Comparison of ENCODE assay signal across 10 cellular contexts in the genomic region with DNA sequence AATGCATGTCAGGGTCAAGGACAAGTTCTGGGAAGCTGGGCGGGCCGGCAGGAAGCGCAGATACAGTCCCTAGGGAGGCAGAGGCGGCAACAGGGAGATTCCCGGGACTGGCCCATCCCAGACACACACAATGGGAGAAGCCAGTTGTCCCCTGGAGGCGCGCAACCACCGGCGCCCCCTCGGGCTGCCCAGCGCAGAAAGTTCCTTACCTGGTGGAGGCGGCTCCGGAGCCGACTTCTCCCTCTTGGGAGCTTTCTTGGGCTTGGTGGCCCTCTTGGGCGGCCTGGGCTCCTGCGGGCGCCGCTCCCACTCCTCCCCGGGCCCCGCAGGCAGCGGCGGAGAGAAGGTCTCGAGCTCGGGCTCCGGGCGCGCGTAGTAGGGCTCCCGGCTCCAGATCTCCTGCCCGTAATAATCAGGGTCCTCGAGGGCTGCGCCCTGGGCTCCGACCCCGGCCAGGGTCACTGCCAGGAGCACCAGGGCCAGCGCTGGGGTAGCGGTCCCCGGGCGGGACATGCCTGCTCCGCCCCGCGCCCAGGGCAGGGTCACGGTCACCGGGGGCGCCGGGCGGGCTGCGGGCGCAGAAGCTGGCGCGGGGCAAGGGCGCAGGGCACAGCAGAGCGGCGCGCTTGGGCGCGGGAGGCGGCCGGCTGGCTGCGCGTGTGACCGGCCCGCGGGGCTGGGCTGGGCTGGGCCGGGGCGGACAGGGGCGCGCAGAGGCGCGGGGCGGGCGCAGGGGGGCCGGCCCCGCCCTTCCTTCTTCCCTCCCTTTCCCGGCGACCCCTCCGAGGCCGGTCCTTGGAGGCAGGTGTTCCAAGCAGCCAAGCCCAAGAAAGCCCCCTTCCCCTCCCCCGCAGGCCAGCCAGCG. TPM values are rescaled to one million over a fixed set of nuclear protein-coding genes. Genes with fewer than 3 reads are reported as not detected.
DNase-seq lines count a peak whose midpoint lies in the region; ATAC-seq and TF ChIP-seq lines count a peak whose summit lies in the region.
"Had no signal": no experiment of that assay in that cellular context is flagged by ENCODE, and none has a peak within 500 bp of the region (broad histone marks: within the 10 kb centered on the region; RNA-seq: fewer than 3 reads in every experiment).

A gene (minus strand): TSS at position 661 of the 865 bp plus-strand sequence. CDS start 148 bp downstream, at position 513.

- TF ChIP-seq CTCF in GM23338 (conservative IDR thresholded peaks at IDR 0.05; ENCODE audit: low read depth in 2 of 2): peak; percentile 12 to 13; a peak in 3 of 4 replicates
- TF ChIP-seq CTCF in lower lobe of right lung (IDR thresholded peaks at IDR 0.05): no peak

- H3K9me3 ChIP-seq in esophagus (ENCODE audit: control insufficient read depth in 2 of 2, insufficient read depth in 1 of 2, low read depth in 1 of 2, low read length in 1 of 2) (no peaks in the 10 kb centered on the region), lower lobe of right lung (no peaks in the 10 kb centered on the region)

- H2AFZ ChIP-seq in GM23338: peak within 1 kb of the TSS; percentile 99

- no peak within 1 kb of the TSS for H3K27ac ChIP-seq in GM23338 (ENCODE audit: low read depth)
- peak within 1 kb of the TSS; percentile 60 to 78 for H3K27ac ChIP-seq in esophagus (ENCODE audit: low read depth in 2 of 2, low read length in 1 of 2)
- H3K27ac ChIP-seq in lower lobe of right lung: peak within 1 kb of the TSS; percentile 46

- no peaks in the 10 kb centered on the region for H3K36me3 Mint-ChIP-seq in GM23338 (ENCODE audit: low read depth)
- no peaks in the 10 kb centered on the region for H3K36me3 Mint-ChIP-seq in stimulated activated memory B cell treated with anti-CD40 and anti-IgM and Interleukin-4, amounts not matched to agents 10 μg/mL and 1 μg/mL and 100 μg/mL, for 72 hours
- no peaks in the 10 kb centered on the region for H3K36me3 Mint-ChIP-seq in activated CD4-positive, alpha-beta T cell treated with anti-CD3 and anti-CD28 coated beads, Interleukin-2, amount 10 ng/mL, durations not matched to agents 7 days and 5 days (ENCODE audit: low read depth)

- H3K4me1 ChIP-seq in GM23338 (ENCODE audit: insufficient read depth): peaks cover 14% of the 10 kb centered on the region
- H3K4me1 ChIP-seq in esophagus (ENCODE audit: control insufficient read depth in 2 of 2, insufficient read depth in 2 of 2, low read length in 1 of 2): peaks cover 2 to 7% of the 10 kb centered on the region in 2 donors
- H3K4me1 ChIP-seq in lower lobe of right lung: no peaks in the 10 kb centered on the region

- WGBS in esophagus, 2 donors: 6 to 20% methylated on average over 59 to 79 of the region's 79 CpGs

- H3K9me3 Mint-ChIP-seq in GM23338: no peaks in the 10 kb centered on the region
- no peaks in the 10 kb centered on the region for H3K9me3 Mint-ChIP-seq in stimulated activated memory B cell treated with anti-CD40 and anti-IgM and Interleukin-4, amounts not matched to agents 10 μg/mL and 1 μg/mL and 100 μg/mL, for 72 hours
- H3K9me3 Mint-ChIP-seq in activated CD4-positive, alpha-beta T cell treated with anti-CD3 and anti-CD28 coated beads, Interleukin-2, amount 10 ng/mL, durations not matched to agents 7 days and 5 days: no peaks in the 10 kb centered on the region

- H3F3A ChIP-seq in GM23338 (replicated peaks; ENCODE audit: low read depth): no peaks in the 10 kb centered on the region; the same call in 1 of the 2 replicates

- peak within 1 kb of the TSS; percentile 89 for H3K4me2 ChIP-seq in GM23338

- H3K4me3 Mint-ChIP-seq in GM23338: peak within 1 kb of the TSS; percentile 77
- H3K4me3 Mint-ChIP-seq in stimulated activated memory B cell treated with anti-CD40 and anti-IgM and Interleukin-4, amounts not matched to agents 10 μg/mL and 1 μg/mL and 100 μg/mL, for 72 hours: no peak within 1 kb of the TSS
- H3K4me3 Mint-ChIP-seq in activated CD4-positive, alpha-beta T cell treated with anti-CD3 and anti-CD28 coated beads, Interleukin-2, amount 10 ng/mL, durations not matched to agents 7 days and 5 days: no peak within 1 kb of the TSS

- intact Hi-C loops in lower lobe of right lung (cut with DNase I): no loop called here

- H4K20me1 ChIP-seq in GM23338 (replicated peaks; ENCODE audit: insufficient read depth): no peaks in the 10 kb centered on the region

- H3K27me3 Mint-ChIP-seq in GM23338 (ENCODE audit: insufficient read depth, low read depth, poor library complexity): peaks cover 27% of the 10 kb centered on the region
- peaks cover 46% of the 10 kb centered on the region for H3K27me3 Mint-ChIP-seq in stimulated activated memory B cell treated with anti-CD40 and anti-IgM and Interleukin-4, amounts not matched to agents 10 μg/mL and 1 μg/mL and 100 μg/mL, for 72 hours
- peaks cover 16% of the 10 kb centered on the region for H3K27me3 Mint-ChIP-seq in activated CD4-positive, alpha-beta T cell treated with anti-CD3 and anti-CD28 coated beads, Interleukin-2, amount 10 ng/mL, durations not matched to agents 7 days and 5 days

- H3K4me1 Mint-ChIP-seq in GM23338: peaks cover 16% of the 10 kb centered on the region
- H3K4me1 Mint-ChIP-seq in stimulated activated memory B cell treated with anti-CD40 and anti-IgM and Interleukin-4, amounts not matched to agents 10 μg/mL and 1 μg/mL and 100 μg/mL, for 72 hours: peaks cover 6% of the 10 kb centered on the region
- H3K4me1 Mint-ChIP-seq in activated CD4-positive, alpha-beta T cell treated with anti-CD3 and anti-CD28 coated beads, Interleukin-2, amount 10 ng/mL, durations not matched to agents 7 days and 5 days: no peaks in the 10 kb centered on the region

- no peaks in the 10 kb centered on the region for H3K79me2 ChIP-seq in GM23338 (replicated peaks; ENCODE audit: insufficient read depth)

- H3K4me3 ChIP-seq in GM23338 (peak within 1 kb of the TSS; percentile 81), esophagus (ENCODE audit: low read depth in 1 of 2, low read length in 2 of 2) (peak within 1 kb of the TSS; percentile 35 to 45), lower lobe of right lung (peak within 1 kb of the TSS; percentile 35)

- H3K27me3 ChIP-seq in GM23338 (ENCODE audit: insufficient read depth) (peaks cover 30% of the 10 kb centered on the region), esophagus (ENCODE audit: control insufficient read depth in 1 of 2, insufficient read depth in 2 of 2, low read length in 2 of 2) (no peaks in the 10 kb centered on the region), lower lobe of right lung (ENCODE audit: low read depth) (peaks cover 24% of the 10 kb centered on the region)

- ATAC-seq in GM23338 (peak; percentile 90), lower lobe of right lung (peak in 1 of 2 donors; percentile 42), HG02852 (IDR thresholded peaks at IDR 0.05; ENCODE audit: unreplicated experiment) (no peak), GM21723 (IDR thresholded peaks at IDR 0.05; ENCODE audit: unreplicated experiment) (no peak)
- ATAC-seq in stimulated activated memory B cell treated with anti-CD40 and anti-IgM and Interleukin-4, amounts not matched to agents 10 μg/mL and 1 μg/mL and 100 μg/mL, for 72 hours: peak; percentile 22
- ATAC-seq: SK-N-SH treated with all-trans-retinoic acid at 6 μM for 48 hours had no signal

- no peak within 1 kb of the TSS for H3K27ac Mint-ChIP-seq in GM23338
- H3K27ac Mint-ChIP-seq in stimulated activated memory B cell treated with anti-CD40 and anti-IgM and Interleukin-4, amounts not matched to agents 10 μg/mL and 1 μg/mL and 100 μg/mL, for 72 hours: no peak within 1 kb of the TSS
- no peak within 1 kb of the TSS for H3K27ac Mint-ChIP-seq in activated CD4-positive, alpha-beta T cell treated with anti-CD3 and anti-CD28 coated beads, Interleukin-2, amount 10 ng/mL, durations not matched to agents 7 days and 5 days

- DNase-seq in GM23338 (ENCODE audit: low spot score): peak; percentile 75
- DNase-seq in lower lobe of right lung: no peak
- DNase-seq in activated CD4-positive, alpha-beta T cell treated with anti-CD3 and anti-CD28 coated beads, Interleukin-2, amount 10 ng/mL, durations not matched to agents 7 days and 5 days: no peak
- no peak for DNase-seq in NCI-H2081 (lab: John Stamatoyannopoulos, UW)
- DNase-seq: NCI-H524 treated with DMSO at 0.1 percent for 48 hours had no signal

- CTCF ChIA-PET in activated CD4-positive, alpha-beta T cell treated with anti-CD3 and anti-CD28 coated beads, Interleukin-2, amount 10 ng/mL, durations not matched to agents 7 days and 5 days (lab: Charles Lee): no interaction called here

- no peaks in the 10 kb centered on the region for H3K9me2 ChIP-seq in GM23338 (ENCODE audit: insufficient read depth)

- POLR2A ChIA-PET in activated CD4-positive, alpha-beta T cell treated with anti-CD3 and anti-CD28 coated beads, Interleukin-2, amount 10 ng/mL, durations not matched to agents 7 days and 5 days (lab: Charles Lee): no interaction called here

- H3K36me3 ChIP-seq in GM23338 (ENCODE audit: insufficient read depth) (no peaks in the 10 kb centered on the region), esophagus (ENCODE audit: control insufficient read depth in 2 of 2, insufficient read depth in 2 of 2, low read length in 1 of 2) (no peaks in the 10 kb centered on the region), lower lobe of right lung (no peaks in the 10 kb centered on the region)

TF ChIP-seq in GM23338, 12 proteins besides CTCF, POLR2A, EP300 and RAD21 (continues in another document):
- peak; percentile 53 for TF ChIP-seq EZH2 (IDR thresholded peaks at IDR 0.05; ENCODE audit: low read depth, unreplicated experiment)
- no peak for TF ChIP-seq JUNB (IDR thresholded peaks at IDR 0.05; ENCODE audit: unreplicated experiment)

RNA-seq across cellular contexts. Expression of the gene that starts here (rescaled TPM):
- 5.3 and 8.1 TPM in 2 replicates for total RNA-seq in GM23338 (2014; rRNA removed; shearing (Covaris generic))
- polyA plus RNA-seq in GM23338 (2016; fragmentation: Nextera tagmentation; extraction: Ambion mirVana) (0.92 and 1.6 TPM in 2 replicates), esophagus (1 to 10 TPM; 1.5 to 4.2 TPM)
- 6.3 TPM for total RNA-seq in lower lobe of right lung
- not detected for total RNA-seq in activated CD4-positive, alpha-beta T cell treated with anti-CD3 and anti-CD28 coated beads, Interleukin-2, amount 10 ng/mL, durations not matched to agents 7 days and 5 days

Comparison
In these comparisons a context has a peak if more than half of its experiments do, and no peak if none do; other contexts are left out.
1. ATAC-seq: peak in GM23338 (single experiment) and stimulated activated memory B cell treated with anti-CD40 and anti-IgM and Interleukin-4, amounts not matched to agents 10 μg/mL and 1 μg/mL and 100 μg/mL, for 72 hours (single experiment); none in HG02852 (single experiment) and GM21723 (single experiment).
2. Peak in every context shown above with its lines, with median percentiles within 50 percentile points of each other: H3K4me3 ChIP-seq.